Comparison of ENCODE assay signal across 10 cellular contexts in genomic region chr9:88476491-88477271, GRCh38. TPM values are rescaled to one million over a fixed set of nuclear protein-coding genes. Genes with fewer than 3 reads are reported as not detected.
DNase-seq lines count a peak whose midpoint lies in the region; ATAC-seq lines count a peak whose summit lies in the region.
"Had no signal": no experiment of that assay in that cellular context is flagged by ENCODE, and none has a peak within 500 bp of the region (broad histone marks: within the 10 kb centered on the region; RNA-seq: fewer than 3 reads in every experiment).

No MANE protein-coding gene starts in this region.

- DNase-seq in activated CD4-positive, alpha-beta memory T cell treated with anti-CD3 and anti-CD28 coated beads for 36 hours: peak; percentile 26
- DNase-seq in activated CD4-positive, alpha-beta memory T cell treated with anti-CD3 and anti-CD28 coated beads, Interleukin-2, amount 10 ng/mL, durations not matched to agents 7 days and 5 days: no peak
- DNase-seq in amniotic epithelial cell (ENCODE audit: low read depth) (peak; percentile 11), SKM-1 (lab: John Stamatoyannopoulos, UW; ENCODE audit: unreplicated experiment) (no peak), C1 segment of cervical spinal cord (lab: John Stamatoyannopoulos, UW) (no peak)
- DNase-seq in natural killer cell treated with Interleukin-12 subunit alpha and Interleukin-12 subunit beta and Interleukin-15 and Interleukin-18, amount 100 ng/mL, for 72 hours (ENCODE audit: low spot score): no peak
- DNase-seq: activated naive CD4-positive, alpha-beta T cell treated with anti-CD3 and anti-CD28 coated beads, Interleukin-2, amount 50 U/mL, for 16 hours; MM.1S had no signal

- H3K36me3 Mint-ChIP-seq in activated CD4-positive, alpha-beta memory T cell treated with anti-CD3 and anti-CD28 coated beads for 36 hours: peaks cover 16% of the 10 kb centered on the region
- H3K36me3 Mint-ChIP-seq in activated CD4-positive, alpha-beta memory T cell treated with anti-CD3 and anti-CD28 coated beads, Interleukin-2, amount 10 ng/mL, durations not matched to agents 7 days and 5 days (ENCODE audit: low read depth): peaks cover 19% of the 10 kb centered on the region
- peaks cover 10% of the 10 kb centered on the region for H3K36me3 Mint-ChIP-seq in natural killer cell treated with Interleukin-12 subunit alpha and Interleukin-12 subunit beta and Interleukin-15 and Interleukin-18, amount 100 ng/mL, for 72 hours

- POLR2A ChIA-PET in activated CD4-positive, alpha-beta memory T cell treated with anti-CD3 and anti-CD28 coated beads for 36 hours (lab: Charles Lee): interaction anchor here (1.4 kb wide), 1 partner anchor 16 kb away, joined by 4 read pairs; no protein-coding TSS in a partner anchor
- POLR2A ChIA-PET in activated CD4-positive, alpha-beta memory T cell treated with anti-CD3 and anti-CD28 coated beads, Interleukin-2, amount 10 ng/mL, durations not matched to agents 7 days and 5 days (lab: Charles Lee): no interaction called here

- H3K36me3 ChIP-seq in KOPT-K1 (ENCODE audit: insufficient read depth, low read length): peaks cover 42% of the 10 kb centered on the region

- no peak overlapping the region for H3K4me3 Mint-ChIP-seq in activated CD4-positive, alpha-beta memory T cell treated with anti-CD3 and anti-CD28 coated beads for 36 hours
- no peak overlapping the region for H3K4me3 Mint-ChIP-seq in activated CD4-positive, alpha-beta memory T cell treated with anti-CD3 and anti-CD28 coated beads, Interleukin-2, amount 10 ng/mL, durations not matched to agents 7 days and 5 days
- H3K4me3 Mint-ChIP-seq in natural killer cell treated with Interleukin-12 subunit alpha and Interleukin-12 subunit beta and Interleukin-15 and Interleukin-18, amount 100 ng/mL, for 72 hours: peak overlapping the region; percentile 61

- no peaks in the 10 kb centered on the region for H3K27me3 Mint-ChIP-seq in activated CD4-positive, alpha-beta memory T cell treated with anti-CD3 and anti-CD28 coated beads for 36 hours
- H3K27me3 Mint-ChIP-seq in activated CD4-positive, alpha-beta memory T cell treated with anti-CD3 and anti-CD28 coated beads, Interleukin-2, amount 10 ng/mL, durations not matched to agents 7 days and 5 days: no peaks in the 10 kb centered on the region
- no peaks in the 10 kb centered on the region for H3K27me3 Mint-ChIP-seq in natural killer cell treated with Interleukin-12 subunit alpha and Interleukin-12 subunit beta and Interleukin-15 and Interleukin-18, amount 100 ng/mL, for 72 hours

- intact Hi-C loops in activated CD4-positive, alpha-beta memory T cell treated with anti-CD3 and anti-CD28 coated beads for 36 hours (cut with micrococcal nuclease): loop anchor here (1.0 to 2.0 kb wide), 5 partner anchors 16 to 428 kb away; no protein-coding TSS in a partner anchor

- H3K4me1 Mint-ChIP-seq in activated CD4-positive, alpha-beta memory T cell treated with anti-CD3 and anti-CD28 coated beads for 36 hours (ENCODE audit: low read depth): peaks cover 19% of the 10 kb centered on the region
- H3K4me1 Mint-ChIP-seq in activated CD4-positive, alpha-beta memory T cell treated with anti-CD3 and anti-CD28 coated beads, Interleukin-2, amount 10 ng/mL, durations not matched to agents 7 days and 5 days: peaks cover 19% of the 10 kb centered on the region
- H3K4me1 Mint-ChIP-seq in natural killer cell treated with Interleukin-12 subunit alpha and Interleukin-12 subunit beta and Interleukin-15 and Interleukin-18, amount 100 ng/mL, for 72 hours (ENCODE audit: low read depth in 2 of 2): peaks cover 16 to 28% of the 10 kb centered on the region in 2 donors

- no peaks in the 10 kb centered on the region for H3K9me3 ChIP-seq in KOPT-K1 (ENCODE audit: insufficient read depth, low read length, poor library complexity, severe bottlenecking)

- H3K27ac Mint-ChIP-seq in activated CD4-positive, alpha-beta memory T cell treated with anti-CD3 and anti-CD28 coated beads for 36 hours: peak overlapping the region; percentile 4
- H3K27ac Mint-ChIP-seq in activated CD4-positive, alpha-beta memory T cell treated with anti-CD3 and anti-CD28 coated beads, Interleukin-2, amount 10 ng/mL, durations not matched to agents 7 days and 5 days: no peak overlapping the region
- peak overlapping the region; percentile 58 to 74 for H3K27ac Mint-ChIP-seq in natural killer cell treated with Interleukin-12 subunit alpha and Interleukin-12 subunit beta and Interleukin-15 and Interleukin-18, amount 100 ng/mL, for 72 hours

- H3K27ac ChIP-seq in KOPT-K1 (ENCODE audit: low read depth, low read length, poor library complexity, severe bottlenecking): peak overlapping the region; percentile 34

- ATAC-seq in natural killer cell treated with Interleukin-12 subunit alpha and Interleukin-12 subunit beta and Interleukin-15 and Interleukin-18, amount 100 ng/mL, for 72 hours: peak; percentile 57 to 63
- ATAC-seq in GM21825 (IDR thresholded peaks at IDR 0.05; ENCODE audit: unreplicated experiment): no peak

- no peaks in the 10 kb centered on the region for H3K9me3 Mint-ChIP-seq in activated CD4-positive, alpha-beta memory T cell treated with anti-CD3 and anti-CD28 coated beads for 36 hours
- no peaks in the 10 kb centered on the region for H3K9me3 Mint-ChIP-seq in activated CD4-positive, alpha-beta memory T cell treated with anti-CD3 and anti-CD28 coated beads, Interleukin-2, amount 10 ng/mL, durations not matched to agents 7 days and 5 days
- no peaks in the 10 kb centered on the region for H3K9me3 Mint-ChIP-seq in natural killer cell treated with Interleukin-12 subunit alpha and Interleukin-12 subunit beta and Interleukin-15 and Interleukin-18, amount 100 ng/mL, for 72 hours

- CTCF ChIA-PET in activated CD4-positive, alpha-beta memory T cell treated with anti-CD3 and anti-CD28 coated beads for 36 hours (lab: Charles Lee): interaction anchor here (1.0 kb wide), 1 partner anchor 15 kb away, joined by 3 read pairs; no protein-coding TSS in a partner anchor
- CTCF ChIA-PET in activated CD4-positive, alpha-beta memory T cell treated with anti-CD3 and anti-CD28 coated beads, Interleukin-2, amount 10 ng/mL, durations not matched to agents 7 days and 5 days (lab: Charles Lee): no interaction called here

RNA-seq across cellular contexts. Expression of gene NXNL2, which starts 58.3 kb away (rescaled TPM):
- not detected for total RNA-seq in activated CD4-positive, alpha-beta memory T cell treated with anti-CD3 and anti-CD28 coated beads for 36 hours
- not detected for total RNA-seq in activated CD4-positive, alpha-beta memory T cell treated with anti-CD3 and anti-CD28 coated beads, Interleukin-2, amount 10 ng/mL, durations not matched to agents 7 days and 5 days
- total RNA-seq in natural killer cell treated with Interleukin-12 subunit alpha and Interleukin-12 subunit beta and Interleukin-15 and Interleukin-18, amount 100 ng/mL, for 72 hours: not detected

Comparison
In these comparisons a context has a peak if more than half of its experiments do, and no peak if none do; other contexts are left out.
1. DNase-seq: peak in activated CD4-positive, alpha-beta memory T cell treated with anti-CD3 and anti-CD28 coated beads for 36 hours (single experiment) and amniotic epithelial cell (single experiment); none in activated CD4-positive, alpha-beta memory T cell treated with anti-CD3 and anti-CD28 coated beads, Interleukin-2, amount 10 ng/mL, durations not matched to agents 7 days and 5 days (single experiment), natural killer cell treated with Interleukin-12 subunit alpha and Interleukin-12 subunit beta and Interleukin-15 and Interleukin-18, amount 100 ng/mL, for 72 hours (single experiment), SKM-1 (single experiment) and C1 segment of cervical spinal cord (0 of 14).